In the genomic region with DNA sequence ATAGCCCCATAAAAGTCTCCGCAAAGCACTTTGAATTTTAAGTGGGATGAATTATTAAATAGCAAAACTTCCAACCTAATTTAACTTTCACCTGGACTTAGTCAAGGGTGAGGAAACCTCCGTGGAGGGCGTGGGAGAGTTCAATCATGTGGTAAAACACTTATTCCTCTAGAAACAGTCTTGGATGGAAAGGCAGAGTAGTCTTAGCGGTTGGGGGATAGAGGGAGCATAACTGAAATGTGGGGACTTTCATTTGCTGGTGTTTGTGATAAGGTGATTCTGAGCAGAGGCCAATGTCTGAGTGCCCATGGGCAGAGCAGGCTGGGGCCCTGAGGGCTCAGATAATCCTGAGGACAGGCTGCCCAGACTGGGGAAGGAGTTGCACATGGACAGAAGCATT, we compare ENCODE assay signal across 21 cellular contexts.
"Had no signal": no experiment of that assay in that cellular context is flagged by ENCODE, and none has a peak within 500 bp of the region (broad histone marks: within the 10 kb centered on the region; RNA-seq: fewer than 3 reads in every experiment).

No MANE protein-coding gene starts in this region.

- ATAC-seq: left colon; left ventricle myocardium superior; lower lobe of right lung; naive thymus-derived CD8-positive, alpha-beta T cell; right cardiac atrium; stimulated activated memory B cell treated with anti-CD40 and anti-IgM and Interleukin-4, amounts not matched to agents 10 μg/mL and 1 μg/mL and 100 μg/mL, for 72 hours; stimulated activated naive CD8-positive, alpha-beta T cell treated with anti-CD3 and anti-CD28 coated beads, Interleukin-15, Interleukin-2, amounts not matched to agents 100 U/mL and 50 U/mL, for 24 hours had no signal

- H3K36me3 ChIP-seq: lower lobe of right lung, prostate gland, spleen, tibial artery had no signal

- H3K9me3 ChIP-seq: lower lobe of right lung, prostate gland, testis, tibial artery had no signal

- H3K27ac ChIP-seq: coronary artery, lower lobe of right lung, prostate gland, skin epidermis, spleen, testis, tibial artery had no signal

- H3K27me3 ChIP-seq: spleen, testis, tibial artery had no signal

- DNase-seq: dermis blood vessel endothelial cell; effector memory CD4-positive, alpha-beta T cell; hypothalamus; immature natural killer cell; islet precursor cell; kidney glomerular epithelial cell; left colon; left ventricle myocardium superior; lower lobe of right lung; naive thymus-derived CD8-positive, alpha-beta T cell; right cardiac atrium; spleen; stimulated activated CD4-positive, alpha-beta T cell treated with anti-CD3 and anti-CD28 coated beads, Interleukin-4, amount 100 ng/mL, for 4 hours; stimulated activated naive CD8-positive, alpha-beta T cell treated with anti-CD3 and anti-CD28 coated beads, Interleukin-15, Interleukin-2, amounts not matched to agents 100 U/mL and 50 U/mL, for 24 hours; substantia nigra; testis; tibial artery had no signal

- H3K4me3 ChIP-seq: coronary artery, lower lobe of right lung, prostate gland, skin epidermis, spleen, testis, tibial artery had no signal

- H3K4me1 ChIP-seq: lower lobe of right lung, prostate gland, spleen, testis, tibial artery had no signal
